ENCODE assay signal across 22 cellular contexts in the genomic region with DNA sequence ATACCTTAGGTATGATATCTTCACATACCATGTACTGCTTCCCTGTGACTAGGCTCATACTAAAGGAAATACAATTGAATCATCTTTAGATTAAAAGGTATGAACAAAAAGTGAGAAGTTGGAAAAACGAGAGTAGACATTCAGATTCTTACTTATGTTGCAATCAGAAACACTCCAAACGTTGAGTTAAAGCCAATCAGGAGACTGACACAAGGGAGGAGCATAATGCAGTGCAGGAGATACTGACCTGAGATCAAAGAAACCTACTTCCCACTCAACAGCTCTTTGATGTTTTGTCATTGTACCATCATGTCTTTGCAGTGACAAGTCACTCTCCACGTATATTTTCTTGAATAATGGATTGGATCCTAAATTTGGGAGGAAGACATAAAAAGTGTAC. TPM values are rescaled to one million over a fixed set of nuclear protein-coding genes. Genes with fewer than 3 reads are reported as not detected.
A peak's percentile ranks its signal among the peaks of the same experiment; 100 is the strongest.
DNase-seq lines count a peak whose midpoint lies in the region; TF ChIP-seq lines count a peak whose summit lies in the region.
"Had no signal": no experiment of that assay in that cellular context is flagged by ENCODE, and none has a peak within 500 bp of the region (broad histone marks: within the 10 kb centered on the region; RNA-seq: fewer than 3 reads in every experiment).

No MANE protein-coding gene starts in this region.

- TF ChIP-seq CTCF in uterus (IDR thresholded peaks at IDR 0.05) = no peak
- no peak for TF ChIP-seq CTCF in esophagus muscularis mucosa (IDR thresholded peaks at IDR 0.05)

- TF ChIP-seq EP300 in esophagus muscularis mucosa (IDR thresholded peaks at IDR 0.05) = no peak

- no peak overlapping the region for H2BK12ac ChIP-seq in mesenchymal stem cell (ENCODE audit: low read length in 2 of 2)

- H3K4me3 ChIP-seq in mesenchymal stem cell (ENCODE audit: insufficient read depth in 1 of 2, low read depth in 1 of 2, low read length in 2 of 2) (peak overlapping the region in 1 of 2 experiments; percentile 74), uterus (peak overlapping the region in 1 of 2 donors; percentile 34), esophagus muscularis mucosa (no peak overlapping the region)

- H4K8ac ChIP-seq in mesenchymal stem cell (ENCODE audit: low read length) = no peak overlapping the region

- no peak overlapping the region for H3K4ac ChIP-seq in mesenchymal stem cell (ENCODE audit: low read depth in 1 of 2, low read length in 2 of 2)

- H3K9ac ChIP-seq in mesenchymal stem cell (ENCODE audit: low read length) = peak overlapping the region; percentile 95

- no peak overlapping the region for H2BK120ac ChIP-seq in mesenchymal stem cell (ENCODE audit: low read depth, low read length)

- no peaks in the 10 kb centered on the region for H3K79me1 ChIP-seq in mesenchymal stem cell (replicated peaks; ENCODE audit: low read length, poor library complexity, severe bottlenecking)

- H3K27me3 ChIP-seq in mesenchymal stem cell (ENCODE audit: control insufficient read depth in 1 of 2, insufficient read depth in 1 of 2, low read length in 2 of 2) (no peaks in the 10 kb centered on the region), uterus (no peaks in the 10 kb centered on the region), esophagus muscularis mucosa (no peaks in the 10 kb centered on the region)
- H3K27me3 ChIP-seq: tibial nerve had no signal

- H3K27ac ChIP-seq in mesenchymal stem cell (ENCODE audit: low read length, poor library complexity, severe bottlenecking) (no peak overlapping the region), uterus (peak overlapping the region; percentile 78 to 85), esophagus muscularis mucosa (replicated peaks in 1 of 4) (peak overlapping the region in 2 of 4 donors; percentile 4 to 60)
- H3K27ac ChIP-seq: 22Rv1, VCaP had no signal

- H3K36me3 ChIP-seq in mesenchymal stem cell (ENCODE audit: control insufficient read depth in 1 of 2, insufficient read depth in 2 of 2, low read depth in 1 of 2, low read length in 2 of 2) (no peaks in the 10 kb centered on the region), uterus (no peaks in the 10 kb centered on the region), esophagus muscularis mucosa (no peaks in the 10 kb centered on the region)
- H3K36me3 ChIP-seq: tibial nerve had no signal

- no peak for TF ChIP-seq POLR2A in uterus (IDR thresholded peaks at IDR 0.05)
- no peak for TF ChIP-seq POLR2A in esophagus muscularis mucosa (IDR thresholded peaks at IDR 0.05; ENCODE audit: low read depth)

- H2BK15ac ChIP-seq in mesenchymal stem cell (ENCODE audit: low read depth, poor library complexity, severe bottlenecking) = no peak overlapping the region

- peak; percentile 1 for DNase-seq in DMS 273 (lab: John Stamatoyannopoulos, UW; ENCODE audit: unreplicated experiment)
- DNase-seq in DMS 273 treated with DMSO at 0.1 percent for 48 hours (lab: John Stamatoyannopoulos, UW) = no peak
- DNase-seq in SW480 (ENCODE audit: low spot score) = peak; percentile 41
- no peak for DNase-seq in mesenchymal stem cell
- DNase-seq in uterus = no peak
- DNase-seq in esophagus muscularis mucosa (ENCODE audit: extremely low spot score) = no peak
- no peak for DNase-seq in kidney tubule cell (ENCODE audit: low spot score)
- DNase-seq in NK-92 (lab: John Stamatoyannopoulos, UW; ENCODE audit: unreplicated experiment) = no peak
- DNase-seq: activated CD8-positive, alpha-beta memory T cell treated with anti-CD3 and anti-CD28 coated beads, Interleukin-2, amount 50 U/mL, for 48 hours; activated effector memory CD4-positive, alpha-beta T cell treated with Interleukin-2 at 50 U/mL for 16 hours; AML-193; EL; foreskin melanocyte; kidney; NCI-H1417 treated with DMSO at 0.1 percent for 48 hours; NCI-H2171 treated with DMSO at 0.1 percent for 48 hours; small intestine; stimulated activated CD4-positive, alpha-beta T cell treated with anti-CD3 and anti-CD28 coated beads, Interleukin-2, amount 100 ng/mL, for 48 hours had no signal

- intact Hi-C loops in uterus (cut with DNase I; ENCODE audit: low total_unique reads) = no loop called here
- intact Hi-C loops in esophagus muscularis mucosa (cut with DNase I) = no loop called here

- no peak overlapping the region for H2AFZ ChIP-seq in mesenchymal stem cell (ENCODE audit: low read depth, low read length)

- no peaks in the 10 kb centered on the region for H3K9me3 ChIP-seq in mesenchymal stem cell (ENCODE audit: control insufficient read depth, low read length)
- H3K9me3 ChIP-seq in uterus = no peaks in the 10 kb centered on the region
- peaks cover 0 to 2% (median 0%) of the 10 kb centered on the region in 4 donors for H3K9me3 ChIP-seq in esophagus muscularis mucosa
- H3K9me3 ChIP-seq: tibial nerve had no signal

- H3K14ac ChIP-seq in mesenchymal stem cell (ENCODE audit: low read length in 2 of 2) = no peak overlapping the region

- 39% methylated on average over 2 of the region's 3 CpGs for WGBS in mesenchymal stem cell
- 68% methylated on average over 3 of the region's 3 CpGs for WGBS in esophagus muscularis mucosa

- H4K91ac ChIP-seq in mesenchymal stem cell (ENCODE audit: low read length) = no peak overlapping the region

- H2AK5ac ChIP-seq in mesenchymal stem cell (ENCODE audit: low read length, severe bottlenecking) = no peak overlapping the region

- no peak overlapping the region for H3K4me2 ChIP-seq in mesenchymal stem cell (ENCODE audit: low read length, poor library complexity, severe bottlenecking)

- H3K18ac ChIP-seq in mesenchymal stem cell (ENCODE audit: low read depth in 1 of 2, low read length in 2 of 2) = no peak overlapping the region

- H3K4me1 ChIP-seq in mesenchymal stem cell (ENCODE audit: control insufficient read depth, insufficient read depth, low read depth, low read length) (no peaks in the 10 kb centered on the region), uterus (peaks cover 0 to 4% of the 10 kb centered on the region in 2 donors), esophagus muscularis mucosa (peaks cover 3 to 48% (median 36%) of the 10 kb centered on the region in 4 donors)

- no peak overlapping the region for H3K23ac ChIP-seq in mesenchymal stem cell (ENCODE audit: low read length in 2 of 2)

- no peak overlapping the region for H2BK5ac ChIP-seq in mesenchymal stem cell (ENCODE audit: low read depth, low read length, poor library complexity, severe bottlenecking)

RNA-seq across cellular contexts. Expression of gene PCDH18, which starts 8.9 kb away (rescaled TPM):
- polyA plus RNA-seq in mesenchymal stem cell (2013, experiment 1 of 2) = 160 TPM
- 161 TPM for polyA plus RNA-seq in mesenchymal stem cell (2013, experiment 2 of 2)
- 100 to 1,000 TPM in 2 of 4 donors, 10 to 100 TPM in 2; 27.5 to 258 (median 107) TPM for total RNA-seq in uterus
- 10 to 100 TPM; 38.3 to 62.1 (median 51.0) TPM for total RNA-seq in esophagus muscularis mucosa
- total RNA-seq: natural killer cell treated with Interleukin-12 subunit alpha and Interleukin-12 subunit beta and Interleukin-15 and Interleukin-18, amount 100 ng/mL, for 72 hours had no signal

Comparison
In these comparisons a context has a peak if more than half of its experiments do, and no peak if none do; other contexts are left out.
1. DNase-seq: peak in DMS 273 (single experiment) and SW480 (single experiment); none in DMS 273 treated with DMSO at 0.1 percent for 48 hours (single experiment), mesenchymal stem cell (single experiment), uterus (0 of 2), esophagus muscularis mucosa (single experiment), kidney tubule cell (single experiment) and NK-92 (single experiment).